ENCODE assay signal across 23 cellular contexts in the genomic region with DNA sequence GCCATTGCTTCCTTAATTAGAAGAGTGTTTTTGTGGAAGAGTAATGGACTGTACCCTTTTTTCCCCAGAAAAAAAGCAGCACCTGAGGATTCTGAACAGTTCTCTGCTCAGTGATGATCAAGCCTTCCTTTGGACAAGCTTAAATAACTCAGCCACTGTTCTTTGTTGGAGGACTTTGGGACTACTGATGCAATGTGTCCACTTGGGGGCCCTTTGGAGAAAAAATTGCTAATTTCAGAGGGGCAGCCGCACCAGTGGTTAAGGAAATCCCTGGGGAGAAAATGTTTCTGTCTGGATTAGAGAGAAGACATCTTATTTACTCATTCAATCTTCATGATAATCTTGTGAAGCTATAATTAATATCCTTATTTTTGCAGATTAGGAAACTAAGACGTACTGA. TPM values are rescaled to one million over a fixed set of nuclear protein-coding genes. Genes with fewer than 3 reads are reported as not detected.
A peak's percentile ranks its signal among the peaks of the same experiment; 100 is the strongest.
DNase-seq lines count a peak whose midpoint lies in the region; ATAC-seq and TF ChIP-seq lines count a peak whose summit lies in the region.
"Had no signal": no experiment of that assay in that cellular context is flagged by ENCODE, and none has a peak within 500 bp of the region (broad histone marks: within the 10 kb centered on the region; RNA-seq: fewer than 3 reads in every experiment).

No MANE protein-coding gene starts in this region.

- H3K36me3 Mint-ChIP-seq in Caco-2 (ENCODE audit: insufficient read depth, unreplicated experiment) (peaks cover 3% of the 10 kb centered on the region), HFFc6 (ENCODE audit: low read depth) (no peaks in the 10 kb centered on the region)
- H3K36me3 Mint-ChIP-seq: memory B cell had no signal

- no peak overlapping the region for H3K27ac Mint-ChIP-seq in Caco-2 (ENCODE audit: unreplicated experiment)
- no peak overlapping the region for H3K27ac Mint-ChIP-seq in HFFc6
- H3K27ac Mint-ChIP-seq: activated CD4-positive, alpha-beta T cell treated with anti-CD3 and anti-CD28 coated beads for 36 hours; memory B cell had no signal

- H3K4me3 Mint-ChIP-seq in Caco-2 (ENCODE audit: unreplicated experiment), result no peak overlapping the region
- no peak overlapping the region for H3K4me3 Mint-ChIP-seq in HFFc6
- H3K4me3 Mint-ChIP-seq: activated CD4-positive, alpha-beta T cell treated with anti-CD3 and anti-CD28 coated beads for 36 hours; memory B cell had no signal

- no peak for ATAC-seq in Panc1
- ATAC-seq: activated CD4-positive, alpha-beta T cell treated with anti-CD3 and anti-CD28 coated beads for 36 hours; heart left ventricle had no signal

- H3K4me1 Mint-ChIP-seq in Caco-2 (ENCODE audit: low read depth, unreplicated experiment) (peaks cover 19% of the 10 kb centered on the region), HFFc6 (ENCODE audit: low read depth) (peaks cover 26% of the 10 kb centered on the region)

- BruUV-seq in Caco-2 (replicated peaks; lab: Mats Ljungman, UMichigan), result no TSS peak
- BruUV-seq in Panc1 (replicated peaks; lab: Mats Ljungman, UMichigan), result no TSS peak

- peak overlapping the region; percentile 48; the same call in 1 of the 2 replicates for H3K27ac ChIP-seq in Panc1 (ENCODE audit: low read length)
- H3K27ac ChIP-seq: heart left ventricle, KMS-11, testis had no signal

- intact Hi-C loops in Caco-2 (cut with micrococcal nuclease; ENCODE audit: unreplicated experiment), result no loop called here
- intact Hi-C loops in Panc1 (cut with micrococcal nuclease; ENCODE audit: unreplicated experiment), result no loop called here

- TF ChIP-seq CTCF in Caco-2 (IDR thresholded peaks at IDR 0.05; ENCODE audit: insufficient read depth in 1 of 2, low read depth in 1 of 2, low read length in 1 of 2, severe bottlenecking in 1 of 2, unreplicated experiment in 1 of 2) (peak; percentile 23 to 32), HFFc6 (IDR thresholded peaks at IDR 0.05) (peak; percentile 47), Panc1 (IDR thresholded peaks at IDR 0.05) (peak; percentile 55; the same call in 1 of the 2 replicates)

- H3K9me3 ChIP-seq in Caco-2, result no peaks in the 10 kb centered on the region
- no peaks in the 10 kb centered on the region for H3K9me3 ChIP-seq in Panc1 (ENCODE audit: control insufficient read depth, insufficient read depth, low read depth, low read length)
- H3K9me3 ChIP-seq: heart left ventricle, testis had no signal

- H3K36me3 ChIP-seq in Caco-2 (ENCODE audit: control insufficient read depth, insufficient read depth, low read length), result no peaks in the 10 kb centered on the region
- no peaks in the 10 kb centered on the region for H3K36me3 ChIP-seq in Panc1 (ENCODE audit: control insufficient read depth, insufficient read depth, low read length)
- H3K36me3 ChIP-seq: heart left ventricle had no signal

- H3K4me3 ChIP-seq in Caco-2 (ENCODE audit: low read depth, low read length) (no peak overlapping the region), Panc1 (ENCODE audit: low read depth in 2 of 2, low read length in 2 of 2) (no peak overlapping the region)
- H3K4me3 ChIP-seq: heart left ventricle, testis had no signal

- POLR2A ChIA-PET in Caco-2 (lab: Charles Lee), result no interaction called here
- POLR2A ChIA-PET in Panc1 (lab: Charles Lee), result interaction anchor here (0.6 kb wide), 1 partner anchor 16 kb away, joined by 9 read pairs; no protein-coding TSS in a partner anchor

- H3K27me3 Mint-ChIP-seq in Caco-2 (ENCODE audit: insufficient read depth, unreplicated experiment), result no peaks in the 10 kb centered on the region
- H3K27me3 Mint-ChIP-seq in HFFc6 (ENCODE audit: insufficient read depth), result peaks cover 5% of the 10 kb centered on the region
- H3K27me3 Mint-ChIP-seq: activated CD4-positive, alpha-beta T cell treated with anti-CD3 and anti-CD28 coated beads for 36 hours; memory B cell had no signal

- H3K9me3 Mint-ChIP-seq in Caco-2 (ENCODE audit: unreplicated experiment) (no peaks in the 10 kb centered on the region), HFFc6 (no peaks in the 10 kb centered on the region)
- H3K9me3 Mint-ChIP-seq: memory B cell had no signal

- no peaks in the 10 kb centered on the region for H3K27me3 ChIP-seq in Caco-2 (replicated peaks; ENCODE audit: control insufficient read depth, insufficient read depth, low read length)
- H3K27me3 ChIP-seq in Panc1 (ENCODE audit: control insufficient read depth, insufficient read depth, low read length), result no peaks in the 10 kb centered on the region
- H3K27me3 ChIP-seq: heart left ventricle, testis had no signal

- DNase-seq in Caco-2 (peak in 1 of 2 experiments; percentile 32), HFFc6 (no peak), Panc1 (ENCODE audit: low read depth, low spot score) (no peak), medulla oblongata (ENCODE audit: extremely low spot score) (peak; percentile 18), NAMALWA (ENCODE audit: low spot score) (no peak), occipital lobe (lab: John Stamatoyannopoulos, UW) (no peak), cerebellum (ENCODE audit: low spot score) (no peak)
- DNase-seq: activated CD4-positive, alpha-beta T cell treated with anti-CD3 and anti-CD28 coated beads for 36 hours; activated naive CD4-positive, alpha-beta T cell treated with Interleukin-2 at 50 U/mL for 16 hours; activated T-cell treated with anti-CD3 and anti-CD28 coated beads, Interleukin-2, amount 50 U/mL, for 48 hours; AML-193; amniotic stem cell; central memory CD4-positive, alpha-beta T cell; heart left ventricle; NCI-H1105; NCI-H2029 treated with DMSO at 0.1 percent for 48 hours; NCI-H345; nucleus accumbens; stimulated activated CD4-positive, alpha-beta T cell treated with anti-CD3 and anti-CD28 coated beads, Interleukin-4, amount 100 ng/mL, for 1 hour; stimulated activated naive CD4-positive, alpha-beta T cell; testis had no signal

- CTCF ChIA-PET in Caco-2 (lab: Charles Lee), result interaction anchor here (0.6 to 1.1 kb wide), 2 partner anchors 139 to 232 kb away, joined by 3 read pairs; no protein-coding TSS in a partner anchor
- CTCF ChIA-PET in Panc1 (lab: Charles Lee), result interaction anchor here (0.6 to 0.7 kb wide), 2 partner anchors 25 to 163 kb away, joined by 3 to 5 read pairs; no protein-coding TSS in a partner anchor

- in situ Hi-C loops in Panc1 (cut with HindIII; ENCODE audit: low pct_unique_long_range_greater_than_20kb, low sequenced_read_pairs), result no loop called here

- H3K4me1 ChIP-seq in Caco-2, result peaks cover 10% of the 10 kb centered on the region
- peaks cover 30% of the 10 kb centered on the region for H3K4me1 ChIP-seq in Panc1 (ENCODE audit: control insufficient read depth, insufficient read depth, low read length)
- H3K4me1 ChIP-seq: testis had no signal

RNA-seq across cellular contexts. Expression of a gene that starts 5.3 kb away (rescaled TPM):
- total RNA-seq in Caco-2 (2022), result 93.9 and 107 TPM in 2 replicates
- 10 to 100 TPM; 29.3 to 39.3 (median 34.4) TPM for total RNA-seq in HFFc6 (2021; fragmentation: NEBNext Ultra II Directional; extraction: Animal tissue kit (Norgen Biotek cat#: 25700))
- total RNA-seq in Panc1 (2021; ENCODE audit: unreplicated experiment), result 139 TPM
- polyA plus RNA-seq in Panc1 (2012; ENCODE audit: insufficient read length), result 74.2 TPM
- total RNA-seq in occipital lobe, result 55.4 TPM
- 111 TPM for total RNA-seq in cerebellum

RNA-seq across cellular contexts. Expression of a gene that starts 29.6 kb away (rescaled TPM):
- total RNA-seq in Caco-2 (2022) (537 and 576 TPM in 2 replicates), Panc1 (2021; ENCODE audit: unreplicated experiment) (504 TPM), occipital lobe (67.4 TPM), cerebellum (56.3 TPM)
- 100 to 1,000 TPM; 196 to 275 (median 223) TPM for total RNA-seq in HFFc6 (2021; fragmentation: NEBNext Ultra II Directional; extraction: Animal tissue kit (Norgen Biotek cat#: 25700))
- 755 TPM for polyA plus RNA-seq in Panc1 (2012; ENCODE audit: insufficient read length)
